15 cellular contexts compared by ENCODE assay signal in the genomic region with DNA sequence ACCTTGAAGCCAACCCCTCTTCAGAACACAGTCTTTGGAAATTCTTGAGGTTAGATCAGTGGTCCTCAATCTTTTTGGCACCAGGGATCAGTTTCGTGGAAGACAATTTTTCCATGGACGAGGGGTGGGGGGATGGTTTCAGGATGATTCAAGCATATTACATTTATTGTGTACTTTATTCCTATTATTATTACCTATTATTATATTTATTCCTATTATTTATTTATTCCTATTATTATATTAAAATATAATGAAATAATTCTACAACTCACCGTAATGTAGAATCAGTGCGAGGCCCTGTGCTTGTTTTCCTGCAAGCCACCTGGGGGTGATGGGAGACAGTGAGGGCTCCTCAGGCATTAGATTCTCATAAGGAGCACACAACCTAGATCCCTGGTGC. TPM values are rescaled to one million over a fixed set of nuclear protein-coding genes. Genes with fewer than 3 reads are reported as not detected.
DNase-seq lines count a peak whose midpoint lies in the region; ATAC-seq, FAIRE-seq and TF ChIP-seq lines count a peak whose summit lies in the region.
"Had no signal": no experiment of that assay in that cellular context is flagged by ENCODE, and none has a peak within 500 bp of the region (broad histone marks: within the 10 kb centered on the region; RNA-seq: fewer than 3 reads in every experiment).

No MANE protein-coding gene starts in this region.

- no peaks in the 10 kb centered on the region for H3K9me3 Mint-ChIP-seq in effector memory CD8-positive, alpha-beta T cell
- H3K9me3 Mint-ChIP-seq in nephron progenitor cell: no peaks in the 10 kb centered on the region
- H3K9me3 Mint-ChIP-seq: CD8-positive, alpha-beta memory T cell had no signal

- peak overlapping the region; percentile 49 to 94 for H3K27ac Mint-ChIP-seq in effector memory CD8-positive, alpha-beta T cell
- H3K27ac Mint-ChIP-seq in nephron progenitor cell: peak overlapping the region; percentile 45
- H3K27ac Mint-ChIP-seq: CD14-positive monocyte had no signal

- no peak overlapping the region for H3K4me3 Mint-ChIP-seq in effector memory CD8-positive, alpha-beta T cell
- no peak overlapping the region for H3K4me3 Mint-ChIP-seq in nephron progenitor cell
- H3K4me3 Mint-ChIP-seq: CD14-positive monocyte had no signal

- FAIRE-seq in small intestine (lab: Jason Lieb, UNC): no peak
- FAIRE-seq: A549, H1 had no signal

- H3K4me2 ChIP-seq in MM.1S (ENCODE audit: low read depth, low read length): peak overlapping the region; percentile 90; the same call in 1 of the 2 replicates
- H3K4me2 ChIP-seq: A549 had no signal

- H3K4me1 ChIP-seq in MM.1S (ENCODE audit: low read length) (peaks cover 10% of the 10 kb centered on the region), small intestine (ENCODE audit: control insufficient read depth in 2 of 2, insufficient read depth in 1 of 2, low read depth in 1 of 2, low read length in 1 of 2) (peaks cover 0 to 2% of the 10 kb centered on the region in 2 donors)
- H3K4me1 ChIP-seq: A549, Caco-2, HAP-1 had no signal

- peaks cover 73% of the 10 kb centered on the region for H3K79me2 ChIP-seq in MM.1S (ENCODE audit: low read length)

- peaks cover 34% of the 10 kb centered on the region for H3K36me3 Mint-ChIP-seq in effector memory CD8-positive, alpha-beta T cell (ENCODE audit: insufficient read depth)
- H3K36me3 Mint-ChIP-seq in nephron progenitor cell (ENCODE audit: low read depth): no peaks in the 10 kb centered on the region

- no peak for ATAC-seq in Right ventricle myocardium inferior
- ATAC-seq in effector memory CD8-positive, alpha-beta T cell (replicated peaks): no peak
- ATAC-seq: A549 had no signal

- peaks cover 22% of the 10 kb centered on the region for H3F3A ChIP-seq in MM.1S (ENCODE audit: insufficient read depth, low read length)

- H3K9ac ChIP-seq in MM.1S (ENCODE audit: low read length): no peak overlapping the region; the same call in 1 of the 2 replicates

- H3K36me3 ChIP-seq in MM.1S (replicated peaks; ENCODE audit: insufficient read depth, low read length) (no peaks in the 10 kb centered on the region), small intestine (ENCODE audit: control insufficient read depth in 2 of 2, insufficient read depth in 2 of 2, low read length in 2 of 2) (no peaks in the 10 kb centered on the region)
- H3K36me3 ChIP-seq: HAP-1 had no signal

- H3K9me2 ChIP-seq in MM.1S (replicated peaks; ENCODE audit: insufficient read depth, low read length): no peaks in the 10 kb centered on the region

- no peaks in the 10 kb centered on the region for H4K20me1 ChIP-seq in MM.1S (ENCODE audit: insufficient read depth, low read length)

- WGBS in small intestine, 3 donors: 90 to 94% (median 93%) methylated on average over 4 of the region's 4 CpGs

- DNase-seq in cardiac septum (ENCODE audit: low spot score) (peak; percentile 17), Right ventricle myocardium inferior (ENCODE audit: missing footprints) (no peak), MM.1S (no peak), nephron progenitor cell (no peak), small intestine (no peak), NCI-H1092 treated with DMSO at 0.1 percent for 48 hours (lab: John Stamatoyannopoulos, UW) (no peak)
- no peak for DNase-seq in effector memory CD8-positive, alpha-beta T cell
- DNase-seq: Caco-2; CD8-positive, alpha-beta memory T cell; DND-41; GF-D8 had no signal

- peaks cover 13 to 14% of the 10 kb centered on the region in 2 donors for H3K4me1 Mint-ChIP-seq in effector memory CD8-positive, alpha-beta T cell (ENCODE audit: low read depth in 2 of 2)
- peaks cover 9% of the 10 kb centered on the region for H3K4me1 Mint-ChIP-seq in nephron progenitor cell

- H3K9me3 ChIP-seq in MM.1S (replicated peaks; ENCODE audit: insufficient read depth, low read length): no peaks in the 10 kb centered on the region
- H3K9me3 ChIP-seq in small intestine (ENCODE audit: control insufficient read depth, low read depth): no peaks in the 10 kb centered on the region
- H3K9me3 ChIP-seq: A549, Caco-2, HAP-1 had no signal

- no peaks in the 10 kb centered on the region for H3K27me3 Mint-ChIP-seq in effector memory CD8-positive, alpha-beta T cell
- H3K27me3 Mint-ChIP-seq in nephron progenitor cell (ENCODE audit: low read depth, poor library complexity): no peaks in the 10 kb centered on the region
- H3K27me3 Mint-ChIP-seq: CD8-positive, alpha-beta memory T cell had no signal

- TF ChIP-seq CTCF in MM.1S (IDR thresholded peaks at IDR 0.05; ENCODE audit: low read length) (no peak), nephron progenitor cell (IDR thresholded peaks at IDR 0.05) (no peak)

- H3K27me3 ChIP-seq in MM.1S (replicated peaks; ENCODE audit: insufficient read depth, low read length) (no peaks in the 10 kb centered on the region), small intestine (ENCODE audit: control insufficient read depth in 2 of 2, insufficient read depth in 2 of 2, low read length in 2 of 2) (no peaks in the 10 kb centered on the region)

- intact Hi-C loops in cardiac septum (cut with DNase I) (no loop called here), Right ventricle myocardium inferior (cut with DNase I) (no loop called here)

- H2AFZ ChIP-seq in MM.1S (ENCODE audit: low read length): no peak overlapping the region

- peak overlapping the region; percentile 90 for H3K27ac ChIP-seq in MM.1S (ENCODE audit: low read length)
- H3K27ac ChIP-seq in small intestine (ENCODE audit: low read depth in 1 of 2, low read length in 1 of 2): no peak overlapping the region
- H3K27ac ChIP-seq: A549 had no signal

- H3K4me3 ChIP-seq in MM.1S (ENCODE audit: low read length): no peak overlapping the region
- H3K4me3 ChIP-seq in small intestine (ENCODE audit: low read depth in 1 of 2, low read length in 2 of 2): no peak overlapping the region
- H3K4me3 ChIP-seq: A549, HAP-1 had no signal

RNA-seq across cellular contexts. Expression of gene CAMK1D, which starts 17.9 kb away (rescaled TPM):
- total RNA-seq in cardiac septum (3.2 TPM), Right ventricle myocardium inferior (5.2 TPM)
- polyA plus RNA-seq in small intestine: 1 to 10 TPM in 2 of 3 donors, under 1 TPM in 1; 0.45 to 6.1 (median 1.6) TPM
